In the genomic region with DNA sequence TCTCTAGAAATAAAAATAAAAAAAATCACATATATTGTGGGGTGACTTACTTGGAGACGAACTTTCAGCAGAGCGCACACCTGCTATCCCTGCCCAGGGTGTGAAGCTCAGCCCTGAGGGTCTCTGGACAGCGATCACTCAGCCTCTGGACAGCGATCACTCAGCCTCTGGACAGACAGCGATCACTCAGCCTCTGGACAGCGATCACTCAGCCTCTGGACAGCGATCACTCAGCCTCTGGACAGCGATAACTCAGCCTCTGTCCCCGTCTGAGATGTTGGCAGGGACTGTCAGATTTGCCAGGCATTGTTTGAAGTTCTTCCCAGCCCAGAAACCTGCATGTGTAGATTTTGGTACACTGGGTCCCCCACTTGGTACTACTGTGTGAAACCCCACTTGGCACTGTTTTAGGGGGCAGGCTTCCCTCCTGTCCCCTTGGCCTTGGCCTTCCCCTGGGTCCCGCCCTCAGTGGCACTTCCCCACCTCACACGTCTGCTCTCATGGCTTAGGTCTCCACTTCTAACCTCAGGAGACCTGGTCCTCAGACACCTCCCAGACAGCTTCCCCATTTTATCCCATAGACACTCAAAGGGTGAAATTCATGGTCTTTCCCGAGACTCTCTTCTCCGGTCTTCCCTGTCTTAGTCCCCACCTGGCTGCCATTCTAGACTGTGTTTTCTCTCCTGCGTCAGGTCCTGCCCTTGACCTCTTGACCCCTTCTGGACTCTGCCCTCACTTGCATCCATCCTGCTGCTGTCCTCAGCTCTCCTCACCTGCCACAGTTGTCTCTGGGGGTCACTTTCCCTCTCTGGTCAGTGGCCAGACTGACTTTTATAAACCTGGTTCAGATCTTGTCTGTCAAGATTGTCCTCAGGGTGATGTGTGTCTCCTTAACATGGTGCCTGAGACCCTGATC, we compare ENCODE assay signal across 18 cellular contexts. TPM values are rescaled to one million over a fixed set of nuclear protein-coding genes. Genes with fewer than 3 reads are reported as not detected.
DNase-seq lines count a peak whose midpoint lies in the region; ATAC-seq, FAIRE-seq and TF ChIP-seq lines count a peak whose summit lies in the region.
"Had no signal": no experiment of that assay in that cellular context is flagged by ENCODE, and none has a peak within 500 bp of the region (broad histone marks: within the 10 kb centered on the region; RNA-seq: fewer than 3 reads in every experiment).

No MANE protein-coding gene starts in this region.

- H3K4me3 ChIP-seq in K562 = no peak overlapping the region
- no peak overlapping the region for H3K4me3 ChIP-seq in kidney (ENCODE audit: low read length in 2 of 2)
- H3K4me3 ChIP-seq: body of pancreas, ovary, right lobe of liver, SK-N-MC, thoracic aorta had no signal

- H3K4me1 ChIP-seq in H9 (ENCODE audit: insufficient read depth, low read length) = 0 out of 2 replicates have a peak, but pooled peaks cover 2% of the 10 kb centered on the region
- peaks cover 0 to 7% of the 10 kb centered on the region in 2 experiments; a peak in 2 of 5 replicates for H3K4me1 ChIP-seq in K562 (replicated peaks in 1 of 2; ENCODE audit: control insufficient read depth in 2 of 2, insufficient read depth in 2 of 2, low read length in 2 of 2)
- peaks cover 9 to 27% of the 10 kb centered on the region in 2 donors for H3K4me1 ChIP-seq in kidney (ENCODE audit: control insufficient read depth in 1 of 2, insufficient read depth in 1 of 2, low read depth in 1 of 2, low read length in 2 of 2)

- no peak overlapping the region for H4K5ac ChIP-seq in H9 (ENCODE audit: insufficient read length, low read depth, low read length)

- H3K27me3 Mint-ChIP-seq in H9 (ENCODE audit: low read depth) (no peaks in the 10 kb centered on the region), type B pancreatic cell (no peaks in the 10 kb centered on the region), HFFc6 (ENCODE audit: insufficient read depth) (peaks cover 2% of the 10 kb centered on the region; the same call in 1 of the 2 replicates)
- H3K27me3 Mint-ChIP-seq: naive B cell had no signal

- H2BK120ac ChIP-seq in H9 (ENCODE audit: low read depth, low read length, poor library complexity, severe bottlenecking) = no peak overlapping the region

- no peaks in the 10 kb centered on the region for H4K20me1 ChIP-seq in H9 (ENCODE audit: control insufficient read depth, insufficient read depth, insufficient read length)
- H4K20me1 ChIP-seq in K562 (replicated peaks; ENCODE audit: control insufficient read depth, insufficient read depth, low read length) = 0 out of 2 replicates have a peak, but pooled peaks cover 4% of the 10 kb centered on the region

- H3K9ac ChIP-seq in H9 (ENCODE audit: extremely low read depth, insufficient read length, low read length) = no peak overlapping the region
- H3K9ac ChIP-seq in K562 (ENCODE audit: insufficient read depth in 1 of 2, low read depth in 2 of 2, low read length in 2 of 2) = no peak overlapping the region
- no peak overlapping the region for H3K9ac ChIP-seq in kidney (ENCODE audit: low read length in 2 of 2)

- H3K27me3 ChIP-seq in H9 (ENCODE audit: insufficient read depth, low read length) (no peaks in the 10 kb centered on the region), K562 (ENCODE audit: control insufficient read depth in 2 of 2, insufficient read depth in 2 of 2, low read length in 2 of 2) (no peaks in the 10 kb centered on the region)
- H3K27me3 ChIP-seq: body of pancreas, ovary, right lobe of liver had no signal

- FAIRE-seq in K562 (lab: Jason Lieb, UNC) = no peak
- no peak for FAIRE-seq in kidney (lab: Jason Lieb, UNC)

- no peak for TF ChIP-seq EP300 in K562 (IDR thresholded peaks at IDR 0.05; ENCODE audit: low read length)

- H3K27ac ChIP-seq in H9 (ENCODE audit: insufficient read length, low read depth, low read length) (no peak overlapping the region), K562 (ENCODE audit: extremely low read depth, low read depth, low read length) (no peak overlapping the region), kidney (ENCODE audit: low read depth in 2 of 2, low read length in 2 of 2) (no peak overlapping the region)
- H3K27ac ChIP-seq: body of pancreas, ovary, right lobe of liver, SK-N-MC, thoracic aorta had no signal

- peaks cover 5% of the 10 kb centered on the region in 2 experiments; a peak in 3 of 4 replicates for H3K4me1 Mint-ChIP-seq in H9
- H3K4me1 Mint-ChIP-seq in type B pancreatic cell (ENCODE audit: unreplicated experiment) = peaks cover 26% of the 10 kb centered on the region
- peaks cover 18% of the 10 kb centered on the region for H3K4me1 Mint-ChIP-seq in HFFc6 (ENCODE audit: low read depth)

- TF ChIP-seq CTCF in H9 (conservative IDR thresholded peaks at IDR 0.05) = no peak
- TF ChIP-seq CTCF in K562 (IDR thresholded peaks at IDR 0.05 in 2 of 3, conservative IDR thresholded peaks at IDR 0.05 in 1 of 3; ENCODE audit: insufficient read depth in 2 of 3, low read depth in 1 of 3, low read length in 3 of 3) = no peak
- no peak for TF ChIP-seq CTCF in type B pancreatic cell (conservative IDR thresholded peaks at IDR 0.05)
- no peak for TF ChIP-seq CTCF in HFFc6 (IDR thresholded peaks at IDR 0.05)
- TF ChIP-seq CTCF in kidney (IDR thresholded peaks at IDR 0.05; ENCODE audit: borderline replicate concordance, extremely low read depth, insufficient read depth) = no peak

- peaks cover 9% of the 10 kb centered on the region for H3K9me1 ChIP-seq in K562 (ENCODE audit: control insufficient read depth, insufficient read depth, low read length)

- no peak overlapping the region for H3K56ac ChIP-seq in H9 (ENCODE audit: insufficient read length, low read depth, low read length)

- H3K27ac Mint-ChIP-seq in H9 (peak overlapping the region in 2 of 3 experiments; percentile 18 to 85; a peak in 1 of 7 replicates), type B pancreatic cell (peak overlapping the region; percentile 44), HFFc6 (no peak overlapping the region)

- H4K91ac ChIP-seq in H9 (ENCODE audit: insufficient read length, low read depth, low read length) = no peak overlapping the region

- H3K36me3 ChIP-seq in K562 (ENCODE audit: control insufficient read depth, insufficient read depth, low read length) (peaks cover 40% of the 10 kb centered on the region; the same call in 2 of the 3 replicates), kidney (ENCODE audit: control insufficient read depth in 1 of 2, insufficient read depth in 2 of 2, low read length in 2 of 2) (peaks cover 0 to 4% of the 10 kb centered on the region in 2 donors)
- H3K36me3 ChIP-seq: ovary had no signal

- no peak overlapping the region for H3T11ph ChIP-seq in H9 (ENCODE audit: low read length)

- H3K79me2 ChIP-seq in H9 (ENCODE audit: insufficient read depth, low read length) = no peaks in the 10 kb centered on the region
- H3K79me2 ChIP-seq in K562 (ENCODE audit: control insufficient read depth, insufficient read depth, low read length) = no peaks in the 10 kb centered on the region

- TF ChIP-seq RAD21 in K562 (CRISPR knock-in tag; conservative IDR thresholded peaks at IDR 0.05 in 1 of 2, IDR thresholded peaks at IDR 0.05 in 1 of 2) = no peak

- CTCF ChIA-PET in K562 (lab: Yijun Ruan, JAX; ENCODE audit: low intra/inter-chr PET ratio) = no interaction called here

- peak; percentile 63 for DNase-seq in cardiac septum (ENCODE audit: low spot score)
- DNase-seq in Right ventricle myocardium inferior (ENCODE audit: missing footprints) = no peak
- DNase-seq in H9 = no peak
- no peak for DNase-seq in K562 (ENCODE audit: extremely low read depth in 1 of 4, low spot score in 3 of 4)
- no peak for DNase-seq in type B pancreatic cell (ENCODE audit: extremely low spot score, unreplicated experiment)
- no peak for DNase-seq in HFFc6
- no peak for DNase-seq in kidney
- DNase-seq: activated naive CD4-positive, alpha-beta T cell treated with anti-CD3 and anti-CD28 coated beads, Interleukin-2, amount 50 U/mL, for 16 hours; mesenchymal stem cell; naive B cell; NCI-H510A; NK-92 treated with Interleukin-12 subunit alpha and Interleukin-12 subunit beta, amount 100 ng/mL, for 24 hours; ovary; right lobe of liver; stimulated activated CD4-positive, alpha-beta T cell treated with anti-CD3 and anti-CD28 coated beads, Interleukin-15, amount 100 ng/mL, for 24 hours had no signal

- H3K9me3 ChIP-seq in H9 (ENCODE audit: control insufficient read depth, low read depth, low read length) = no peaks in the 10 kb centered on the region
- H3K9me3 ChIP-seq in K562 (replicated peaks; ENCODE audit: control insufficient read depth, insufficient read depth, low read depth, low read length) = no peaks in the 10 kb centered on the region
- no peaks in the 10 kb centered on the region for H3K9me3 ChIP-seq in kidney (ENCODE audit: control insufficient read depth in 1 of 2, low read length in 2 of 2)
- H3K9me3 ChIP-seq: body of pancreas, ovary, right lobe of liver, thoracic aorta had no signal

- POLR2A ChIA-PET in K562 (lab: Yijun Ruan, JAX) = interaction anchor here (3.1 kb wide), 1 partner anchor 10 kb away, joined by 11 read pairs; no protein-coding TSS in a partner anchor

- ATAC-seq in Right ventricle myocardium inferior (no peak), K562 (no peak)
- ATAC-seq: body of pancreas, right lobe of liver had no signal

- no peaks in the 10 kb centered on the region for H3K23me2 ChIP-seq in H9 (ENCODE audit: insufficient read length, low read depth, low read length, poor library complexity, severe bottlenecking)

- no peak overlapping the region for H3K14ac ChIP-seq in H9 (ENCODE audit: insufficient read depth, low read length)

- intact Hi-C loops in cardiac septum (cut with DNase I) (no loop called here), Right ventricle myocardium inferior (cut with DNase I) (no loop called here), K562 (cut with micrococcal nuclease) (no loop called here), kidney (cut with DNase I) (no loop called here)

- no TSS peak for BruUV-seq in K562 (replicated peaks; lab: Mats Ljungman, UMichigan)

- H3K18ac ChIP-seq in H9 (ENCODE audit: insufficient read length, low read depth, low read length) = no peak overlapping the region

- WGBS in H9 (ENCODE audit: extremely low coverage, insufficient read length, low lambda C conversion rate) = no CpG with 5 or more reads among the region's 14 CpGs
- 87% methylated on average over 14 of the region's 14 CpGs for WGBS in K562 (ENCODE audit: insufficient coverage, low coverage, missing lambda C conversion rate)

- no peak overlapping the region for H3K4me3 Mint-ChIP-seq in H9
- H3K4me3 Mint-ChIP-seq in type B pancreatic cell = no peak overlapping the region
- H3K4me3 Mint-ChIP-seq in HFFc6 = no peak overlapping the region

- no peak for TF ChIP-seq POLR2A in K562 (conservative IDR thresholded peaks at IDR 0.05)

- H2BK12ac ChIP-seq in H9 (ENCODE audit: insufficient read length, low read depth, low read length) = no peak overlapping the region

- no peak overlapping the region for H2BK5ac ChIP-seq in H9 (ENCODE audit: insufficient read length, low read length)

- no peak overlapping the region for H3K23ac ChIP-seq in H9 (ENCODE audit: insufficient read length, low read depth, low read length)

- no peaks in the 10 kb centered on the region for H3K79me1 ChIP-seq in H9 (ENCODE audit: insufficient read depth, low read depth, low read length, poor library complexity, severe bottlenecking)

- H3K9me3 Mint-ChIP-seq in H9 = no peaks in the 10 kb centered on the region
- no peaks in the 10 kb centered on the region for H3K9me3 Mint-ChIP-seq in type B pancreatic cell
- no peaks in the 10 kb centered on the region for H3K9me3 Mint-ChIP-seq in HFFc6
- H3K9me3 Mint-ChIP-seq: naive B cell had no signal

- H2BK15ac ChIP-seq in H9 (ENCODE audit: low read depth, low read length) = no peak overlapping the region

- H2AFZ ChIP-seq in H9 (ENCODE audit: low read length) (no peak overlapping the region), K562 (ENCODE audit: low read depth, low read length) (no peak overlapping the region)

- H4K8ac ChIP-seq in H9 (replicated peaks; ENCODE audit: insufficient read length, low read depth, low read length) = no peak overlapping the region

- no peak overlapping the region for H3K4ac ChIP-seq in H9 (ENCODE audit: low read depth, low read length)

- no peak overlapping the region for H2AK5ac ChIP-seq in H9 (ENCODE audit: insufficient read length, low read length)

- in situ Hi-C loops in K562 (cut with MboI) = no loop called here

- H3K36me3 Mint-ChIP-seq in H9 (ENCODE audit: insufficient read depth in 1 of 3, low read depth in 3 of 3) (peaks cover 10 to 56% (median 47%) of the 10 kb centered on the region in 3 experiments; a peak in 6 of 7 replicates), type B pancreatic cell (peaks cover 12% of the 10 kb centered on the region), HFFc6 (ENCODE audit: low read depth) (peaks cover 24% of the 10 kb centered on the region)

- H3K4me2 ChIP-seq in H9 (ENCODE audit: insufficient read depth, insufficient read length, low read length) (no peak overlapping the region), K562 (ENCODE audit: insufficient read depth, low read length) (no peak overlapping the region)

- no peak overlapping the region for H2BK20ac ChIP-seq in H9 (ENCODE audit: low read depth, low read length, poor library complexity, severe bottlenecking)

RNA-seq across cellular contexts. Expression of a gene that starts 10.2 kb away (rescaled TPM):
- total RNA-seq in cardiac septum (21.5 TPM), Right ventricle myocardium inferior (24.2 TPM), H9 (2021) (17.4 and 19.8 TPM in 2 replicates), K562 (2014; rRNA removed) (21.3 and 23.7 TPM in 2 replicates), K562 (2014; rRNA removed; fragmentation: Illumina TruSeq; extraction: Trizol) (9.2 and 10.9 TPM in 2 replicates), K562 (2015; rRNA removed; fragmentation: Illumina TruSeq; extraction: Trizol) (15.1 and 15.2 TPM in 2 replicates), K562 (2021) (19.7 and 21.5 TPM in 2 replicates), type B pancreatic cell (ENCODE audit: low replicate concordance) (10.5 and 22.6 TPM in 2 replicates), kidney (25.6 TPM)
- total RNA-seq in K562 (2011; cell fraction: chromatin; rRNA removed; ENCODE audit: low replicate concordance) = 26.0 and 76.1 TPM in 2 replicates
- total RNA-seq in K562 (2011; cell fraction: nucleolus; rRNA removed) = 54.9 and 66.9 TPM in 2 replicates
- total RNA-seq in K562 (2011; cell fraction: nucleoplasm; rRNA removed) = 40.9 and 48.3 TPM in 2 replicates
- polyA plus RNA-seq in K562 (2011; rRNA removed) (12.1 and 12.9 TPM in 2 replicates), K562 (2014; fragmentation: Illumina TruSeq; extraction: Trizol) (13.7 and 15.4 TPM in 2 replicates), K562 (2014; fragmentation: Nextera tagmentation; extraction: Ambion mirVana) (1 to 10 TPM; 2.3 to 3.3 TPM), K562 (2014; rRNA removed) (18.0 and 20.9 TPM in 2 replicates), kidney (ENCODE audit: insufficient read depth, low read depth, low replicate concordance) (22.6 TPM)
- polyA plus RNA-seq in K562 (2011; cell fraction: cytosol; rRNA removed) = 13.0 and 21.6 TPM in 2 replicates
- 25.4 and 41.4 TPM in 2 replicates for polyA plus RNA-seq in K562 (2011; cell fraction: nucleus; rRNA removed)
- 15.3 and 17.8 TPM in 2 replicates for polyA plus RNA-seq in K562 (2012)
- 14.2 and 24.8 TPM in 2 replicates for polyA minus RNA-seq in K562 (2011; rRNA and poly(A)+ RNA removed)
- polyA minus RNA-seq in K562 (2011; cell fraction: cytosol; rRNA and poly(A)+ RNA removed) = 6.5 and 10.5 TPM in 2 replicates
- polyA minus RNA-seq in K562 (2011; cell fraction: nucleus; rRNA and poly(A)+ RNA removed) = 16.0 and 20.1 TPM in 2 replicates
- total RNA-seq in HFFc6 (2021; fragmentation: NEBNext Ultra II Directional; extraction: Animal tissue kit (Norgen Biotek cat#: 25700)) = 10 to 100 TPM; 11.0 to 17.4 (median 13.4) TPM

RNA-seq across cellular contexts. Expression of a gene that starts 59.5 kb away (rescaled TPM):
- total RNA-seq in cardiac septum = 168 TPM
- 412 TPM for total RNA-seq in Right ventricle myocardium inferior
- total RNA-seq in H9 (2021) = 25.8 and 26.0 TPM in 2 replicates
- total RNA-seq in K562 (2011; cell fraction: chromatin; rRNA removed; ENCODE audit: low replicate concordance) = 36.8 and 53.6 TPM in 2 replicates
- 34.5 and 34.7 TPM in 2 replicates for total RNA-seq in K562 (2011; cell fraction: nucleolus; rRNA removed)
- total RNA-seq in K562 (2011; cell fraction: nucleoplasm; rRNA removed) = 35.6 and 48.2 TPM in 2 replicates
- total RNA-seq in K562 (2014; rRNA removed) = 40.1 and 45.0 TPM in 2 replicates
- total RNA-seq in K562 (2014; rRNA removed; fragmentation: Illumina TruSeq; extraction: Trizol) = 18.4 and 18.6 TPM in 2 replicates
- 20.5 and 20.7 TPM in 2 replicates for total RNA-seq in K562 (2015; rRNA removed; fragmentation: Illumina TruSeq; extraction: Trizol)
- 44.3 and 54.3 TPM in 2 replicates for total RNA-seq in K562 (2021)
- 38.4 and 40.1 TPM in 2 replicates for polyA plus RNA-seq in K562 (2011; rRNA removed)
- 36.3 and 44.9 TPM in 2 replicates for polyA plus RNA-seq in K562 (2011; cell fraction: cytosol; rRNA removed)
- polyA plus RNA-seq in K562 (2011; cell fraction: nucleus; rRNA removed) = 78.8 and 89.1 TPM in 2 replicates
- polyA plus RNA-seq in K562 (2012) = 27.1 and 42.6 TPM in 2 replicates
- 32.4 and 42.5 TPM in 2 replicates for polyA plus RNA-seq in K562 (2014; fragmentation: Illumina TruSeq; extraction: Trizol)
- polyA plus RNA-seq in K562 (2014; fragmentation: Nextera tagmentation; extraction: Ambion mirVana) = 1 to 10 TPM; 2.6 to 4.1 TPM
- polyA plus RNA-seq in K562 (2014; rRNA removed) = 38.0 and 45.7 TPM in 2 replicates
- 18.9 and 22.0 TPM in 2 replicates for polyA minus RNA-seq in K562 (2011; rRNA and poly(A)+ RNA removed)
- 18.2 and 22.0 TPM in 2 replicates for polyA minus RNA-seq in K562 (2011; cell fraction: cytosol; rRNA and poly(A)+ RNA removed)
- 18.6 and 21.1 TPM in 2 replicates for polyA minus RNA-seq in K562 (2011; cell fraction: nucleus; rRNA and poly(A)+ RNA removed)
- 21.0 and 29.7 TPM in 2 replicates for total RNA-seq in type B pancreatic cell (ENCODE audit: low replicate concordance)
- total RNA-seq in HFFc6 (2021; fragmentation: NEBNext Ultra II Directional; extraction: Animal tissue kit (Norgen Biotek cat#: 25700)) = 1 to 10 TPM; 4.1 to 8.1 (median 4.9) TPM
- 29.4 TPM for total RNA-seq in kidney
- 44.1 TPM for polyA plus RNA-seq in kidney (ENCODE audit: insufficient read depth, low read depth, low replicate concordance)
